ENCODE assay signal across 8 cellular contexts in genomic region chr14:38704220-38704619, GRCh38.
"Had no signal": no experiment of that assay in that cellular context is flagged by ENCODE, and none has a peak within 500 bp of the region (broad histone marks: within the 10 kb centered on the region; RNA-seq: fewer than 3 reads in every experiment).

No MANE protein-coding gene starts in this region.

- DNase-seq: GM23248, GOT3, H7, HFFc6, IMR-90, KG1 had no signal

- H3K9me3 Mint-ChIP-seq: HFFc6 had no signal

- H3K27ac Mint-ChIP-seq: HFFc6 had no signal

- H3K9me3 ChIP-seq: HAP-1 had no signal

- H3K36me3 ChIP-seq: HAP-1 had no signal

- H3K4me3 Mint-ChIP-seq: HFFc6 had no signal

- H3K4me3 ChIP-seq: GM23248, HAP-1, K562 had no signal

- H3K4me1 ChIP-seq: HAP-1 had no signal

- H3K27ac ChIP-seq: GM23248 had no signal
